In genomic region chr11:79335681-79336080, GRCh38 we compare ENCODE assay signal across 19 cellular contexts.
DNase-seq lines count a peak whose midpoint lies in the region; TF ChIP-seq lines count a peak whose summit lies in the region.
"Had no signal": no experiment of that assay in that cellular context is flagged by ENCODE, and none has a peak within 500 bp of the region (broad histone marks: within the 10 kb centered on the region; RNA-seq: fewer than 3 reads in every experiment).

No MANE protein-coding gene starts in this region.

- peak overlapping the region; percentile 7 for H3K27ac ChIP-seq in mesodermal cell (ENCODE audit: low read depth, low read length, severe bottlenecking)
- H3K27ac ChIP-seq: C4-2B had no signal

- 100% methylated on average over 1 of the region's 3 CpGs; no CpG with 5 or more reads in 1 of the 2 experiments for WGBS in mesodermal cell (ENCODE audit: insufficient coverage in 2 of 2), 2 experiments
- 89% methylated on average over 3 of the region's 3 CpGs for WGBS in lower leg skin, 2 donors

- intact Hi-C loops in lower leg skin (cut with DNase I; ENCODE audit: low total_unique reads), result no loop called here

- H3K36me3 ChIP-seq in mesodermal cell (ENCODE audit: control insufficient read depth, insufficient read depth, low read length), result no peaks in the 10 kb centered on the region

- TF ChIP-seq POLR2A in lower leg skin (IDR thresholded peaks at IDR 0.05), result no peak

- TF ChIP-seq CTCF in fibroblast of the aortic adventitia (IDR thresholded peaks at IDR 0.05; ENCODE audit: insufficient read depth, low read length) (no peak), lower leg skin (IDR thresholded peaks at IDR 0.05) (no peak)

- DNase-seq in ELF-1 (ENCODE audit: low read depth, low spot score) (peak; percentile 54), RPMI7951 (ENCODE audit: low read depth) (peak; percentile 70), fibroblast of the aortic adventitia (ENCODE audit: low read depth) (peak; percentile 37), NOMO-1 treated with dmso at 0.1 percent for 144 hours (lab: John Stamatoyannopoulos, UW; ENCODE audit: unreplicated experiment) (no peak), lower leg skin (ENCODE audit: low spot score in 2 of 2) (no peak)
- no peak for DNase-seq in stimulated activated naive CD4-positive, alpha-beta T cell treated with Interleukin-2 at 50 U/mL for 16 hours (lab: John Stamatoyannopoulos, UW)
- DNase-seq: Caco-2; CD8-positive, alpha-beta T cell; EL; H7; KBM-7; NCI-H1105 treated with DMSO at 0.1 percent for 48 hours; NCI-H2029 treated with DMSO at 0.1 percent for 48 hours; NCI-H510A treated with DMSO at 0.1 percent for 48 hours; NCI-H774; SHP77 treated with DMSO at 0.1 percent for 48 hours; T-helper 2 cell had no signal

- H3K4me3 ChIP-seq in fibroblast of the aortic adventitia (ENCODE audit: low read depth, low read length), result no peak overlapping the region
- H3K4me3 ChIP-seq in mesodermal cell (ENCODE audit: extremely low read depth, insufficient read depth, low read length, poor library complexity, severe bottlenecking), result no peak overlapping the region
- H3K4me3 ChIP-seq in lower leg skin (ENCODE audit: low read depth, poor library complexity, severe bottlenecking), result no peak overlapping the region

- H3K4me1 ChIP-seq in mesodermal cell (ENCODE audit: control insufficient read depth, insufficient read depth, low read length, poor library complexity, severe bottlenecking), result peaks cover 4% of the 10 kb centered on the region
- H3K4me1 ChIP-seq: Caco-2 had no signal

- H3K9me3 ChIP-seq in mesodermal cell (ENCODE audit: control insufficient read depth, low read length), result no peaks in the 10 kb centered on the region
- H3K9me3 ChIP-seq: Caco-2 had no signal

Comparison
In these comparisons a context has a peak if more than half of its experiments do, and no peak if none do; other contexts are left out.
1. DNase-seq: peak in ELF-1 (single experiment), RPMI7951 (single experiment) and fibroblast of the aortic adventitia (single experiment); none in stimulated activated naive CD4-positive, alpha-beta T cell treated with Interleukin-2 at 50 U/mL for 16 hours (single experiment), NOMO-1 treated with dmso at 0.1 percent for 144 hours (single experiment) and lower leg skin (0 of 2).